ENCODE assay signal across 24 cellular contexts in the genomic region with DNA sequence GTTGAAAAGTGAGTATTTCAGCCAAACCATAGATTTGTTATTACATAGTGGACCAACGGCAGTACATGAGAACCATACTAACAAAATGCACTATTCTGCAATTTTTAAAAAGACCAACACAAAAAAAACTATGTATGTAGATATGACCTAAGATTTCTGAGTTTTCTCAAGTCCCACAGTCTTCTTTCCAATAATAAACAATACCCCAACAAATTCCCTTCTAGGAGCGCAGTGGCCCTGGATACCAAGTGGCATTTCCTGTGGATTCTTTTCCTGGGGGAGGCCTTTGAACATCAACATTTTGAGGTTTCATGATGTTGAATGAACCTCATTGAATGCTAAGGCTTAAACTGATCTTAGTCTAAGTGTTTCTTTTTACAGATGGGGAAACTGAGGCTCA.
"Had no signal": no experiment of that assay in that cellular context is flagged by ENCODE, and none has a peak within 500 bp of the region (broad histone marks: within the 10 kb centered on the region; RNA-seq: fewer than 3 reads in every experiment).

No MANE protein-coding gene starts in this region.

- H3K9me3 Mint-ChIP-seq: activated naive CD8-positive, alpha-beta T cell treated with anti-CD3 and anti-CD28 coated beads for 36 hours; immature natural killer cell; mesothelial cell of epicardium; naive thymus-derived CD8-positive, alpha-beta T cell had no signal

- H3K4me3 ChIP-seq: body of pancreas, colonic mucosa, hepatocyte, left lung, lung, pancreas, psoas muscle, right atrium auricular region, upper lobe of left lung had no signal

- H3K4me3 Mint-ChIP-seq: activated CD8-positive, alpha-beta T cell treated with anti-CD3 and anti-CD28 coated beads, Interleukin-2, amount 10 ng/mL, durations not matched to agents 7 days and 5 days; activated naive CD8-positive, alpha-beta T cell treated with anti-CD3 and anti-CD28 coated beads for 36 hours; immature natural killer cell; mesothelial cell of epicardium; naive thymus-derived CD8-positive, alpha-beta T cell had no signal

- H3K36me3 Mint-ChIP-seq: activated naive CD8-positive, alpha-beta T cell treated with anti-CD3 and anti-CD28 coated beads for 36 hours; immature natural killer cell; mesothelial cell of epicardium; naive thymus-derived CD8-positive, alpha-beta T cell had no signal

- H3K4me2 ChIP-seq: hepatocyte had no signal

- DNase-seq: activated CD4-positive, alpha-beta T cell treated with anti-CD3 and anti-CD28 coated beads, Interleukin-2, amount 50 U/mL, for 1 hour; activated CD4-positive, CD25-positive, alpha-beta regulatory T cell treated with anti-CD3 and anti-CD28 coated beads, Interleukin-2, amount 50 U/mL, for 72 hours; activated CD8-positive, alpha-beta T cell treated with anti-CD3 and anti-CD28 coated beads, Interleukin-2, amount 10 ng/mL, durations not matched to agents 7 days and 5 days; activated naive CD8-positive, alpha-beta T cell treated with anti-CD3 and anti-CD28 coated beads for 36 hours; activated T-cell treated with anti-CD3 and anti-CD28 coated beads, Interleukin-2, amount 50 U/mL, for 1 hour; body of pancreas; caudate nucleus; colonic mucosa; foreskin fibroblast; immature natural killer cell; kidney glomerular epithelial cell; left lung; naive thymus-derived CD8-positive, alpha-beta T cell; pancreas; psoas muscle; stimulated activated CD4-positive, alpha-beta T cell treated with anti-CD3 and anti-CD28 coated beads, Interleukin-4, amount 100 ng/mL, for 24 hours; stimulated activated naive CD4-positive, alpha-beta T cell treated with Interleukin-2 at 50 U/mL for 16 hours; T-helper 1 cell; upper lobe of left lung; WERI-Rb-1 had no signal

- H3K4me1 Mint-ChIP-seq: immature natural killer cell had no signal

- H3K4me1 ChIP-seq: colonic mucosa, pancreas, psoas muscle, right atrium auricular region had no signal

- H3K27ac ChIP-seq: body of pancreas, colonic mucosa, hepatocyte, left lung, pancreas, psoas muscle, right atrium auricular region, upper lobe of left lung, WERI-Rb-1 had no signal

- H3K9me3 ChIP-seq: body of pancreas, colonic mucosa, left lung, pancreas, psoas muscle, right atrium auricular region, upper lobe of left lung had no signal

- H2AFZ ChIP-seq: hepatocyte had no signal

- H3K36me3 ChIP-seq: colonic mucosa, left lung, pancreas, right atrium auricular region, upper lobe of left lung, WERI-Rb-1 had no signal

- H3K27ac Mint-ChIP-seq: activated CD8-positive, alpha-beta T cell treated with anti-CD3 and anti-CD28 coated beads, Interleukin-2, amount 10 ng/mL, durations not matched to agents 7 days and 5 days; activated naive CD8-positive, alpha-beta T cell treated with anti-CD3 and anti-CD28 coated beads for 36 hours; immature natural killer cell; naive thymus-derived CD8-positive, alpha-beta T cell had no signal

- H3K27me3 ChIP-seq: body of pancreas, colonic mucosa, hepatocyte, left lung, pancreas, right atrium auricular region, upper lobe of left lung had no signal
